19 cellular contexts compared by ENCODE assay signal in genomic region chr3:59250600-59250999, GRCh38.
A peak's percentile ranks its signal among the peaks of the same experiment; 100 is the strongest.
DNase-seq lines count a peak whose midpoint lies in the region; ATAC-seq and TF ChIP-seq lines count a peak whose summit lies in the region.
"Had no signal": no experiment of that assay in that cellular context is flagged by ENCODE, and none has a peak within 500 bp of the region (broad histone marks: within the 10 kb centered on the region; RNA-seq: fewer than 3 reads in every experiment).

No MANE protein-coding gene starts in this region.

- H3K27ac ChIP-seq in BLaER1 (peak overlapping the region; percentile 24; the same call in 1 of the 2 replicates), SK-N-SH (ENCODE audit: low read depth in 2 of 2, low read length in 1 of 2) (no peak overlapping the region), VCaP (peak overlapping the region; percentile 83), esophagus muscularis mucosa (replicated peaks in 1 of 4) (no peak overlapping the region)
- H3K27ac ChIP-seq: 22Rv1, GM23248 had no signal

- H3K9me3 ChIP-seq in BLaER1 = peaks cover 36% of the 10 kb centered on the region
- H3K9me3 ChIP-seq in SK-N-SH = no peaks in the 10 kb centered on the region
- H3K9me3 ChIP-seq in esophagus muscularis mucosa = no peaks in the 10 kb centered on the region
- H3K9me3 ChIP-seq: BE2C had no signal

- no peaks in the 10 kb centered on the region for H3K9me3 Mint-ChIP-seq in nephron

- H3K4me2 ChIP-seq in BLaER1 = 0 out of 2 replicates have a peak overlapping the region, but pooled peaks have one; percentile 11
- H3K4me2 ChIP-seq in SK-N-SH = no peak overlapping the region

- H4K20me1 ChIP-seq in BLaER1 (no peaks in the 10 kb centered on the region), SK-N-SH (ENCODE audit: insufficient read depth) (no peaks in the 10 kb centered on the region)

- no peak for TF ChIP-seq POLR2A in esophagus muscularis mucosa (IDR thresholded peaks at IDR 0.05; ENCODE audit: low read depth)

- H3F3A ChIP-seq in SK-N-SH (replicated peaks; ENCODE audit: insufficient read depth) = no peaks in the 10 kb centered on the region

- H3K36me3 ChIP-seq in BLaER1 (peaks cover 3% of the 10 kb centered on the region; the same call in 1 of the 2 replicates), SK-N-SH (replicated peaks in 1 of 2; ENCODE audit: control insufficient read depth in 1 of 2, insufficient read depth in 2 of 2, low read length in 1 of 2) (no peaks in the 10 kb centered on the region), esophagus muscularis mucosa (no peaks in the 10 kb centered on the region)
- H3K36me3 ChIP-seq: BE2C had no signal

- H3K36me3 Mint-ChIP-seq in nephron (ENCODE audit: low read depth) = no peaks in the 10 kb centered on the region
- H3K36me3 Mint-ChIP-seq: CD4-positive, alpha-beta memory T cell had no signal

- DNase-seq in SK-N-SH (no peak), esophagus muscularis mucosa (ENCODE audit: extremely low spot score) (no peak), AML-193 (lab: John Stamatoyannopoulos, UW) (no peak)
- DNase-seq in stimulated activated CD4-positive, alpha-beta T cell treated with anti-CD3 and anti-CD28 coated beads, Interleukin-4, amount 100 ng/mL, for 4 hours = no peak
- DNase-seq: BE2C; C1 segment of cervical spinal cord; Calu3; CD4-positive, alpha-beta memory T cell; COR-L47; DMS53; DMS79 treated with DMSO at 0.1 percent for 48 hours; GM23248; H7; HCEC 1CT had no signal

- peaks cover 47% of the 10 kb centered on the region for H3K4me1 Mint-ChIP-seq in nephron
- H3K4me1 Mint-ChIP-seq: CD4-positive, alpha-beta memory T cell had no signal

- TF ChIP-seq CTCF in SK-N-SH (IDR thresholded peaks at IDR 0.05) (no peak), VCaP (conservative IDR thresholded peaks at IDR 0.05) (no peak), nephron (IDR thresholded peaks at IDR 0.05; ENCODE audit: unreplicated experiment in 3 of 3) (no peak), esophagus muscularis mucosa (IDR thresholded peaks at IDR 0.05) (no peak)

- no peak overlapping the region for H3K4me3 ChIP-seq in BLaER1
- no peak overlapping the region for H3K4me3 ChIP-seq in SK-N-SH (ENCODE audit: low read depth in 2 of 2, low read length in 1 of 2)
- no peak overlapping the region for H3K4me3 ChIP-seq in esophagus muscularis mucosa
- H3K4me3 ChIP-seq: GM23248 had no signal

- H3K4me1 ChIP-seq in BLaER1 (peaks cover 81% of the 10 kb centered on the region), SK-N-SH (ENCODE audit: control insufficient read depth in 1 of 2, insufficient read depth in 2 of 2, low read depth in 1 of 2, low read length in 1 of 2) (peaks cover 8 to 12% of the 10 kb centered on the region in 2 experiments; a peak in 3 of 4 replicates), esophagus muscularis mucosa (peaks cover 2 to 8% (median 6%) of the 10 kb centered on the region in 4 donors)
- H3K4me1 ChIP-seq: BE2C had no signal

- TF ChIP-seq RAD21 in SK-N-SH (IDR thresholded peaks at IDR 0.05; ENCODE audit: low read length) = no peak

- CTCF ChIA-PET in SK-N-SH (lab: Yijun Ruan, JAX) = interaction anchor here (1.2 kb wide), 1 partner anchor 15 kb away, joined by 3 read pairs; no protein-coding TSS in a partner anchor

- H3K27me3 ChIP-seq in BLaER1 (no peaks in the 10 kb centered on the region), SK-N-SH (ENCODE audit: insufficient read depth) (no peaks in the 10 kb centered on the region), esophagus muscularis mucosa (no peaks in the 10 kb centered on the region)
- H3K27me3 ChIP-seq: BE2C had no signal

- H3K79me2 ChIP-seq in SK-N-SH (ENCODE audit: insufficient read depth) = no peaks in the 10 kb centered on the region

- H2AFZ ChIP-seq in SK-N-SH (ENCODE audit: low read depth) = no peak overlapping the region
- H2AFZ ChIP-seq: GM23248 had no signal

- H3K4me3 Mint-ChIP-seq in nephron = no peak overlapping the region
- H3K4me3 Mint-ChIP-seq: CD4-positive, alpha-beta memory T cell had no signal

- ATAC-seq in GM18909 (IDR thresholded peaks at IDR 0.05; ENCODE audit: poor library complexity, unreplicated experiment) = no peak

- peak overlapping the region; percentile 7 to 19 (median 12) for H3K27ac Mint-ChIP-seq in nephron
- H3K27ac Mint-ChIP-seq: CD4-positive, alpha-beta memory T cell had no signal

- H3K9me2 ChIP-seq in SK-N-SH = no peaks in the 10 kb centered on the region

- TF ChIP-seq EP300 in SK-N-SH (IDR thresholded peaks at IDR 0.05; ENCODE audit: borderline replicate concordance in 1 of 2, low read depth in 1 of 2, low read length in 1 of 2) = no peak
- no peak for TF ChIP-seq EP300 in esophagus muscularis mucosa (IDR thresholded peaks at IDR 0.05)

- POLR2A ChIA-PET in SK-N-SH (lab: Yijun Ruan, JAX) = no interaction called here

- intact Hi-C loops in esophagus muscularis mucosa (cut with DNase I) = no loop called here

- H3K27me3 Mint-ChIP-seq in nephron (ENCODE audit: low read depth) = no peaks in the 10 kb centered on the region
- H3K27me3 Mint-ChIP-seq: CD4-positive, alpha-beta memory T cell had no signal

- H3K9ac ChIP-seq in BLaER1 (no peak overlapping the region), SK-N-SH (no peak overlapping the region)
- H3K9ac ChIP-seq: GM23248 had no signal

TF ChIP-seq in SK-N-SH, 30 proteins besides CTCF, POLR2A, EP300 and RAD21:
- TF ChIP-seq MAX (IDR thresholded peaks at IDR 0.05; ENCODE audit: low read depth) (no peak), NFIC (IDR thresholded peaks at IDR 0.05; ENCODE audit: borderline replicate concordance) (peak; percentile 59; the same call in 1 of the 2 replicates), REST (IDR thresholded peaks at IDR 0.05; ENCODE audit: low read depth, low read length) (no peak), TCF12 (IDR thresholded peaks at IDR 0.05) (peak; percentile 42; the same call in 1 of the 2 replicates), NRF1 (IDR thresholded peaks at IDR 0.05; ENCODE audit: low read depth, low read length) (no peak), POLR2AphosphoS5 (IDR thresholded peaks at IDR 0.05; ENCODE audit: low read depth, low read length) (no peak), PBX3 (IDR thresholded peaks at IDR 0.05) (peak; percentile 30; the same call in 1 of the 2 replicates), JUND (IDR thresholded peaks at IDR 0.05) (peak; percentile 20), USF1 (IDR thresholded peaks at IDR 0.05; ENCODE audit: borderline replicate concordance, low read depth) (no peak), FOXM1 (IDR thresholded peaks at IDR 0.05; ENCODE audit: low read depth) (no peak)

Comparison
In these comparisons a context has a peak if more than half of its experiments do, and no peak if none do; other contexts are left out.
1. H3K27ac ChIP-seq: peak in BLaER1 (single experiment) and VCaP (single experiment); none in SK-N-SH (0 of 2) and esophagus muscularis mucosa (0 of 4).